ENCODE assay signal across 1 cellular context in the genomic region with DNA sequence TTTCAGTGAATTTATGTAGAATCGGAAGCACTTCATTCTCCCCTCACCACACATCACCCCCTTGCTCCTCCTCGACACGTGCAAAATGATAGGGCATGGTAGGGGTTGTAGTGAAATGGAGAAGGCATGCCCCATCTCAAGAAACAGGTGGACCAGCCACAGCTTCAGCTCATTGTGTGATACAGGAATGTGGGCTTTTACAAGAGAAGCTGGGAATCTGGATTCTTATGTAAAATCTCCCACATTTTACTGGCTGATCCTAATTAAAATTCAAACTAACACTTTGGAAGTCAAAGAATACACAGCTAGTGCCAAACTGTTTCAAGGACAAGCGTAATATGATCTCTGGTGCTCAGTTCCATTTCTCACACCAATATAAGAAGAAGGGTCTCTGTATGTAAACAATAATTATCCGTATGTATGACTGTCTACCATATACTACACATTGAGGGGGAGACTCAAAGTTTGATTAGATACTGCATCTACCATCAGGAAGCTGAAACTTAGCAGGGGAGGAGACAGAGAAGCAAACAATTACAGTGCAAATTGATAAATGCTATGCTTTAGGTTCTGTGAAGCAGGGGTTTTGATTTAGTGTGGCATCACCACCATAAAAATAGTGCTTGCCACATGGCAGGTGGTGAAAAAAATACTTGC.
TF ChIP-seq lines count a peak whose summit lies in the region.

No MANE protein-coding gene starts in this region.

TF ChIP-seq in GM23338, 12 proteins besides CTCF, POLR2A, EP300 and RAD21 (continued from another document):
- TF ChIP-seq NANOG (IDR thresholded peaks at IDR 0.05; ENCODE audit: borderline replicate concordance) (peak; percentile 44; the same call in 1 of the 2 replicates), ETS1 (IDR thresholded peaks at IDR 0.05) (no peak), EZH2 (IDR thresholded peaks at IDR 0.05; ENCODE audit: low read depth, unreplicated experiment) (no peak), ZNF114 (CRISPR knock-in tag; IDR thresholded peaks at IDR 0.05) (peak; percentile 14; the same call in 1 of the 2 replicates), EZH2phosphoT487 (IDR thresholded peaks at IDR 0.05; ENCODE audit: unreplicated experiment) (no peak), POLR2AphosphoS5 (IDR thresholded peaks at IDR 0.05; ENCODE audit: low read depth) (peak; percentile 45)
- TF ChIP-seq, protein P1, sequence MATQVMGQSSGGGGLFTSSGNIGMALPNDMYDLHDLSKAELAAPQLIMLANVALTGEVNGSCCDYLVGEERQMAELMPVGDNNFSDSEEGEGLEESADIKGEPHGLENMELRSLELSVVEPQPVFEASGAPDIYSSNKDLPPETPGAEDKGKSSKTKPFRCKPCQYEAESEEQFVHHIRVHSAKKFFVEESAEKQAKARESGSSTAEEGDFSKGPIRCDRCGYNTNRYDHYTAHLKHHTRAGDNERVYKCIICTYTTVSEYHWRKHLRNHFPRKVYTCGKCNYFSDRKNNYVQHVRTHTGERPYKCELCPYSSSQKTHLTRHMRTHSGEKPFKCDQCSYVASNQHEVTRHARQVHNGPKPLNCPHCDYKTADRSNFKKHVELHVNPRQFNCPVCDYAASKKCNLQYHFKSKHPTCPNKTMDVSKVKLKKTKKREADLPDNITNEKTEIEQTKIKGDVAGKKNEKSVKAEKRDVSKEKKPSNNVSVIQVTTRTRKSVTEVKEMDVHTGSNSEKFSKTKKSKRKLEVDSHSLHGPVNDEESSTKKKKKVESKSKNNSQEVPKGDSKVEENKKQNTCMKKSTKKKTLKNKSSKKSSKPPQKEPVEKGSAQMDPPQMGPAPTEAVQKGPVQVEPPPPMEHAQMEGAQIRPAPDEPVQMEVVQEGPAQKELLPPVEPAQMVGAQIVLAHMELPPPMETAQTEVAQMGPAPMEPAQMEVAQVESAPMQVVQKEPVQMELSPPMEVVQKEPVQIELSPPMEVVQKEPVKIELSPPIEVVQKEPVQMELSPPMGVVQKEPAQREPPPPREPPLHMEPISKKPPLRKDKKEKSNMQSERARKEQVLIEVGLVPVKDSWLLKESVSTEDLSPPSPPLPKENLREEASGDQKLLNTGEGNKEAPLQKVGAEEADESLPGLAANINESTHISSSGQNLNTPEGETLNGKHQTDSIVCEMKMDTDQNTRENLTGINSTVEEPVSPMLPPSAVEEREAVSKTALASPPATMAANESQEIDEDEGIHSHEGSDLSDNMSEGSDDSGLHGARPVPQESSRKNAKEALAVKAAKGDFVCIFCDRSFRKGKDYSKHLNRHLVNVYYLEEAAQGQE (IDR thresholded peaks at IDR 0.05; ENCODE audit: unreplicated experiment), result no peak
